ENCODE assay signal across 17 cellular contexts in genomic region chr6:37480951-37481597, GRCh38. TPM values are rescaled to one million over a fixed set of nuclear protein-coding genes. Genes with fewer than 3 reads are reported as not detected.
DNase-seq lines count a peak whose midpoint lies in the region; ATAC-seq and TF ChIP-seq lines count a peak whose summit lies in the region.
"Had no signal": no experiment of that assay in that cellular context is flagged by ENCODE, and none has a peak within 500 bp of the region (broad histone marks: within the 10 kb centered on the region; RNA-seq: fewer than 3 reads in every experiment).

No MANE protein-coding gene starts in this region.

- no peak for DNase-seq in cardiac muscle cell (ENCODE audit: low read depth in 1 of 2, low spot score in 1 of 2)
- no peak for DNase-seq in left cardiac atrium
- no peak for DNase-seq in RWPE1 (ENCODE audit: low spot score)
- DNase-seq in right cardiac atrium, result no peak
- no peak for DNase-seq in T-helper 9 cell
- DNase-seq in OCI-LY7 (ENCODE audit: low spot score), result no peak
- no peak for DNase-seq in naive thymus-derived CD8-positive, alpha-beta T cell
- no peak for DNase-seq in NCI-H2107 (lab: John Stamatoyannopoulos, UW)
- DNase-seq: activated CD4-positive, alpha-beta memory T cell treated with anti-CD3 and anti-CD28 coated beads for 36 hours; activated effector memory CD4-positive, alpha-beta T cell treated with Interleukin-2 at 50 U/mL for 16 hours; cortex of kidney; gastrocnemius medialis; NCI-H2029; NCI-H526 treated with DMSO at 0.1 percent for 48 hours had no signal

- H2AFZ ChIP-seq in OCI-LY7 (ENCODE audit: low read length), result no peak overlapping the region

- POLR2A ChIA-PET in RWPE1 (lab: Yijun Ruan, JAX; ENCODE audit: low non-redundant PET) (no interaction called here), OCI-LY7 (lab: Charles Lee) (interaction anchor here (0.7 kb wide), 2 partner anchors 139 to 179 kb away, joined by 3 to 8 read pairs; no protein-coding TSS in a partner anchor)
- POLR2A ChIA-PET in naive thymus-derived CD8-positive, alpha-beta T cell (lab: Charles Lee), result interaction anchor here (0.6 to 1.1 kb wide), 2 partner anchors 55 to 79 kb away, joined by 3 read pairs; no protein-coding TSS in a partner anchor

- no peaks in the 10 kb centered on the region for H3K9me3 Mint-ChIP-seq in naive thymus-derived CD8-positive, alpha-beta T cell
- H3K9me3 Mint-ChIP-seq: activated CD4-positive, alpha-beta memory T cell treated with anti-CD3 and anti-CD28 coated beads for 36 hours; memory B cell; nephron had no signal

- H3K27ac Mint-ChIP-seq in naive thymus-derived CD8-positive, alpha-beta T cell, result peak overlapping the region in 4 of 10 donors; percentile 2 to 75 (median 48)
- H3K27ac Mint-ChIP-seq: activated CD4-positive, alpha-beta memory T cell treated with anti-CD3 and anti-CD28 coated beads for 36 hours; memory B cell; nephron had no signal

- H3K36me3 ChIP-seq in cardiac muscle cell, result peaks cover 7% of the 10 kb centered on the region
- peaks cover 77% of the 10 kb centered on the region for H3K36me3 ChIP-seq in OCI-LY7 (ENCODE audit: insufficient read depth, low read length)

- peaks cover 0 to 5% (median 2%) of the 10 kb centered on the region in 4 donors for H3K4me1 Mint-ChIP-seq in naive thymus-derived CD8-positive, alpha-beta T cell
- H3K4me1 Mint-ChIP-seq: memory B cell had no signal

- no peak overlapping the region for H3K4me2 ChIP-seq in OCI-LY7 (ENCODE audit: low read length)

- 42% methylated on average over 7 of the region's 7 CpGs for WGBS in right cardiac atrium

- H3K36me3 Mint-ChIP-seq in naive thymus-derived CD8-positive, alpha-beta T cell, result peaks cover 0 to 55% (median 3%) of the 10 kb centered on the region in 3 donors

- no peak overlapping the region for H3K4me3 ChIP-seq in cardiac muscle cell
- H3K4me3 ChIP-seq in right cardiac atrium (ENCODE audit: low read length), result no peak overlapping the region
- H3K4me3 ChIP-seq in OCI-LY7 (ENCODE audit: low read depth, low read length, poor library complexity, severe bottlenecking), result no peak overlapping the region
- H3K4me3 ChIP-seq: gastrocnemius medialis, Peyer's patch had no signal

- no peaks in the 10 kb centered on the region for H3K79me2 ChIP-seq in OCI-LY7 (ENCODE audit: insufficient read depth, low read depth, low read length)

- H3K27ac ChIP-seq in cardiac muscle cell, result peak overlapping the region; percentile 21
- H3K27ac ChIP-seq in RWPE1, result 0 out of 2 replicates have a peak overlapping the region, but pooled peaks have one; percentile 2
- H3K27ac ChIP-seq in right cardiac atrium (ENCODE audit: low read length), result peak overlapping the region; percentile 51
- no peak overlapping the region for H3K27ac ChIP-seq in OCI-LY7 (ENCODE audit: low read depth, low read length, poor library complexity, severe bottlenecking)
- H3K27ac ChIP-seq: gastrocnemius medialis, Peyer's patch had no signal

- TF ChIP-seq CTCF in cardiac muscle cell (IDR thresholded peaks at IDR 0.05; ENCODE audit: low read depth, low read length), result no peak
- TF ChIP-seq CTCF in RWPE1 (conservative IDR thresholded peaks at IDR 0.05; ENCODE audit: low read depth), result no peak
- no peak for TF ChIP-seq CTCF in OCI-LY7 (conservative IDR thresholded peaks at IDR 0.05; ENCODE audit: low read length)

- CTCF ChIA-PET in RWPE1 (lab: Yijun Ruan, JAX) (interaction anchor here (0.9 kb wide), 1 partner anchor 10 kb away, joined by 3 read pairs; no protein-coding TSS in a partner anchor), OCI-LY7 (lab: Charles Lee; ENCODE audit: unreplicated experiment) (no interaction called here)

- intact Hi-C loops in left cardiac atrium (cut with DNase I), result loop anchor here in 1 of 2 donors (10.0 kb wide), 2 partner anchors 84 to 204 kb away; no protein-coding TSS in a partner anchor
- intact Hi-C loops in right cardiac atrium (cut with DNase I), result loop anchor here in 3 of 4 donors (5.0 to 10.0 kb wide), 4 partner anchors 84 to 211 kb away; no protein-coding TSS in a partner anchor
- intact Hi-C loops in OCI-LY7 (cut with micrococcal nuclease; ENCODE audit: unreplicated experiment), result loop anchor here (5.0 kb wide), 2 partner anchors 51 to 99 kb away; no protein-coding TSS in a partner anchor

- BruUV-seq in OCI-LY7 (replicated peaks; lab: Mats Ljungman, UMichigan), result no TSS peak

- H3K4me3 Mint-ChIP-seq in naive thymus-derived CD8-positive, alpha-beta T cell, result no peak overlapping the region
- H3K4me3 Mint-ChIP-seq: activated CD4-positive, alpha-beta memory T cell treated with anti-CD3 and anti-CD28 coated beads for 36 hours; memory B cell had no signal

- ATAC-seq in left cardiac atrium (no peak), right cardiac atrium (no peak)
- no peak for ATAC-seq in naive thymus-derived CD8-positive, alpha-beta T cell
- ATAC-seq: gastrocnemius medialis had no signal

- H3K27me3 Mint-ChIP-seq in naive thymus-derived CD8-positive, alpha-beta T cell, result no peaks in the 10 kb centered on the region
- H3K27me3 Mint-ChIP-seq: activated CD4-positive, alpha-beta memory T cell treated with anti-CD3 and anti-CD28 coated beads for 36 hours; memory B cell had no signal

- no peaks in the 10 kb centered on the region for H4K20me1 ChIP-seq in OCI-LY7 (ENCODE audit: insufficient read depth, low read length)

- peaks cover 10% of the 10 kb centered on the region for H3K4me1 ChIP-seq in cardiac muscle cell (ENCODE audit: low read depth)
- peaks cover 8% of the 10 kb centered on the region for H3K4me1 ChIP-seq in right cardiac atrium (ENCODE audit: control insufficient read depth, insufficient read depth, low read length)
- no peaks in the 10 kb centered on the region for H3K4me1 ChIP-seq in OCI-LY7 (ENCODE audit: insufficient read depth, low read length, poor library complexity, severe bottlenecking)
- H3K4me1 ChIP-seq: gastrocnemius medialis, Peyer's patch had no signal

- no peaks in the 10 kb centered on the region for H3K27me3 ChIP-seq in cardiac muscle cell
- H3K27me3 ChIP-seq in right cardiac atrium (ENCODE audit: control insufficient read depth, insufficient read depth), result no peaks in the 10 kb centered on the region
- H3K27me3 ChIP-seq: gastrocnemius medialis, Peyer's patch had no signal

- H3K9me2 ChIP-seq in OCI-LY7 (ENCODE audit: insufficient read depth, low read length), result no peaks in the 10 kb centered on the region

- no peaks in the 10 kb centered on the region for H3K9me3 ChIP-seq in cardiac muscle cell (ENCODE audit: low read depth)
- no peaks in the 10 kb centered on the region for H3K9me3 ChIP-seq in right cardiac atrium (ENCODE audit: control insufficient read depth, low read length)
- H3K9me3 ChIP-seq in OCI-LY7 (ENCODE audit: low read length), result no peaks in the 10 kb centered on the region
- H3K9me3 ChIP-seq: gastrocnemius medialis, Peyer's patch had no signal

RNA-seq across cellular contexts. Expression of gene CCDC167, which starts 18.6 kb away (rescaled TPM):
- 48.5 and 81.0 TPM in 2 replicates for total RNA-seq in cardiac muscle cell
- 82.5 and 99.2 TPM in 2 replicates for polyA plus RNA-seq in cardiac muscle cell
- 10 to 100 TPM; 19.5 to 28.7 TPM for total RNA-seq in left cardiac atrium
- 10 to 100 TPM; 18.8 to 27.6 (median 20.3) TPM for total RNA-seq in right cardiac atrium
- polyA plus RNA-seq in right cardiac atrium, result 63.8 TPM
- total RNA-seq in OCI-LY7 (2014; rRNA removed; shearing (Covaris generic)), result 138 and 153 TPM in 2 replicates
- 81.4 and 85.5 TPM in 2 replicates for total RNA-seq in OCI-LY7 (2022)
- 10 to 100 TPM; 17.9 TPM for total RNA-seq in naive thymus-derived CD8-positive, alpha-beta T cell
- 10 to 100 TPM; 64.3 to 74.7 (median 69.3) TPM for polyA plus RNA-seq in naive thymus-derived CD8-positive, alpha-beta T cell

RNA-seq across cellular contexts. Expression of gene CMTR1, which starts 48.1 kb away (rescaled TPM):
- 40.7 and 53.3 TPM in 2 replicates for total RNA-seq in cardiac muscle cell
- 41.2 and 42.5 TPM in 2 replicates for polyA plus RNA-seq in cardiac muscle cell
- total RNA-seq in left cardiac atrium, result 10 to 100 TPM; 28.4 to 30.1 TPM
- 10 to 100 TPM; 32.5 to 46.9 (median 37.9) TPM for total RNA-seq in right cardiac atrium
- 24.3 TPM for polyA plus RNA-seq in right cardiac atrium
- total RNA-seq in OCI-LY7 (2014; rRNA removed; shearing (Covaris generic)), result 32.3 and 36.0 TPM in 2 replicates
- total RNA-seq in OCI-LY7 (2022), result 41.2 and 42.8 TPM in 2 replicates
- total RNA-seq in naive thymus-derived CD8-positive, alpha-beta T cell, result 10 to 100 TPM; 65.1 to 66.8 TPM
- 10 to 100 TPM; 19.2 to 28.0 (median 24.0) TPM for polyA plus RNA-seq in naive thymus-derived CD8-positive, alpha-beta T cell
